In genomic region chr6:126086560-126086959, GRCh38 we compare ENCODE assay signal across 15 cellular contexts.
A peak's percentile ranks its signal among the peaks of the same experiment; 100 is the strongest.
DNase-seq lines count a peak whose midpoint lies in the region; ATAC-seq lines count a peak whose summit lies in the region.
"Had no signal": no experiment of that assay in that cellular context is flagged by ENCODE, and none has a peak within 500 bp of the region (broad histone marks: within the 10 kb centered on the region; RNA-seq: fewer than 3 reads in every experiment).

No MANE protein-coding gene starts in this region.

- peak overlapping the region in 1 of 8 donors; percentile 53 for H3K4me3 Mint-ChIP-seq in naive B cell
- H3K4me3 Mint-ChIP-seq: activated T-cell treated with anti-CD3 and anti-CD28 coated beads, Interleukin-2, amount 50 U/mL, for 4 hours; type B pancreatic cell had no signal

- intact Hi-C loops in posterior vena cava (cut with DNase I) = no loop called here

- peak overlapping the region in 3 of 6 donors; percentile 0 to 33 (median 4) for H3K27ac Mint-ChIP-seq in naive B cell
- H3K27ac Mint-ChIP-seq: type B pancreatic cell had no signal

- peaks cover 0 to 13% (median 0%) of the 10 kb centered on the region in 7 donors for H3K9me3 Mint-ChIP-seq in naive B cell
- H3K9me3 Mint-ChIP-seq: activated T-cell treated with anti-CD3 and anti-CD28 coated beads, Interleukin-2, amount 50 U/mL, for 4 hours had no signal

- no peak for DNase-seq in naive B cell
- DNase-seq in activated gamma-delta T cell treated with Interleukin-2 at 50 U/mL for 16 hours = no peak
- DNase-seq in SKM-1 treated with dmso at 0.1 percent for 144 hours (lab: John Stamatoyannopoulos, UW; ENCODE audit: unreplicated experiment) = no peak
- DNase-seq in posterior vena cava (ENCODE audit: low spot score) = no peak
- DNase-seq: activated T-cell treated with anti-CD3 and anti-CD28 coated beads, Interleukin-2, amount 50 U/mL, for 4 hours; COR-L47; IMR-90; NCI-H2081 treated with DMSO at 0.1 percent for 48 hours; right cardiac atrium had no signal

- peaks cover 6 to 14% (median 11%) of the 10 kb centered on the region in 3 donors for H3K4me1 Mint-ChIP-seq in naive B cell

- H3K36me3 Mint-ChIP-seq in naive B cell = peaks cover 0 to 10% of the 10 kb centered on the region in 2 donors
- H3K36me3 Mint-ChIP-seq: type B pancreatic cell had no signal

- H3K27me3 Mint-ChIP-seq in naive B cell = no peaks in the 10 kb centered on the region
- H3K27me3 Mint-ChIP-seq: type B pancreatic cell had no signal

- ATAC-seq in GM19043 (IDR thresholded peaks at IDR 0.05; ENCODE audit: low read depth, unreplicated experiment) = peak; percentile 68
- ATAC-seq in HG02642 (IDR thresholded peaks at IDR 0.05; ENCODE audit: poor library complexity, unreplicated experiment) = peak; percentile 43
- ATAC-seq in HG03558 (IDR thresholded peaks at IDR 0.05; ENCODE audit: extremely low read depth, unreplicated experiment) = peak; percentile 69
- ATAC-seq in naive B cell (ENCODE audit: low read depth in 2 of 2) = peak; percentile 74 to 80
- no peak for ATAC-seq in GM19397 (IDR thresholded peaks at IDR 0.05; ENCODE audit: unreplicated experiment)
- ATAC-seq: activated T-cell treated with anti-CD3 and anti-CD28 coated beads, Interleukin-2, amount 50 U/mL, for 4 hours; esophagus mucosa; right cardiac atrium had no signal
